8 cellular contexts compared by ENCODE assay signal in the genomic region with DNA sequence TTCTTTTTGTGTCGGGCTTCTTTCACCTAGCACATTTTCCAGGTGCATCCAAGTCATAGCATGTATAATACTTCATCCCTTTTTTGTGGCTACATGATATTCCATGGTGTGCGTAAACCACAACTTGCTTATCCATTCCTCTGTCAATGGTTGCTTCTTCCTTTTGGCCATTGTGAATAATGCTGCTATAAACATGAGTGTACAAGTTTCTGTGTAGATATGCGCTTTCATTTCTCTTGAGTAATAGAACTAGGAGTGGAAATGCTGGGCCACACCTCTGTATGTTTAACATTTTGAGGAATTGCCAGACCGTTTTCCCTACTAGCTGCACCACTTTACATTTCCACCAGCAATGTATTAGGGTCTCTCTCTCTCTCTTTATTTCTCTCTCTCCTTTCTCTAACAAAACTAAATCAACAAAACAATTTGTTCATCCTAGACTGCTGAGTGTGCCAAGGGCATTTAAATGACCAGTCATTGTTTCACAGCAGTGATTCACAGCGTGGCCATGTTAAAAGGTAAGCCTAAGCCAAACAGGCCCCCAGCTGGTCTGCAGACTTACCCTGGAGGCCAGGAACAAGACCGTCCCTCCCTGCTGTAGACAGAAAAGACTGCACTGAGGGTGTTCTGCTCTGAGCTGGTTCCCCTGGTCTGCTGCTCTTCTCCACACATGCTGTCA. TPM values are rescaled to one million over a fixed set of nuclear protein-coding genes. Genes with fewer than 3 reads are reported as not detected.
DNase-seq lines count a peak whose midpoint lies in the region; ATAC-seq and TF ChIP-seq lines count a peak whose summit lies in the region.
"Had no signal": no experiment of that assay in that cellular context is flagged by ENCODE, and none has a peak within 500 bp of the region (broad histone marks: within the 10 kb centered on the region; RNA-seq: fewer than 3 reads in every experiment).

No MANE protein-coding gene starts in this region.

- peaks cover 39% of the 10 kb centered on the region for H3K4me1 Mint-ChIP-seq in glutamatergic neuron (ENCODE audit: low read depth, unreplicated experiment)

- H3K27ac ChIP-seq in subcutaneous abdominal adipose tissue (ENCODE audit: low read depth, low read length): peak overlapping the region; percentile 56

- DNase-seq in HT1080 (ENCODE audit: low read depth) (peak; percentile 77), glutamatergic neuron (no peak), UCSD-AML1 (lab: John Stamatoyannopoulos, UW; ENCODE audit: unreplicated experiment) (no peak), DMS 273 (lab: John Stamatoyannopoulos, UW; ENCODE audit: unreplicated experiment) (no peak)

- no peaks in the 10 kb centered on the region for H3K9me3 Mint-ChIP-seq in glutamatergic neuron (ENCODE audit: unreplicated experiment)

- H3K36me3 ChIP-seq in subcutaneous abdominal adipose tissue (ENCODE audit: control insufficient read depth in 5 of 5, insufficient read depth in 5 of 5, low read length in 5 of 5): no peaks in the 10 kb centered on the region

- TF ChIP-seq CTCF in glutamatergic neuron (IDR thresholded peaks at IDR 0.05; ENCODE audit: partially characterized antibody, unreplicated experiment): no peak

- H3K27me3 Mint-ChIP-seq in glutamatergic neuron (ENCODE audit: unreplicated experiment): no peaks in the 10 kb centered on the region

- H3K36me3 Mint-ChIP-seq in glutamatergic neuron (ENCODE audit: unreplicated experiment): no peaks in the 10 kb centered on the region

- H3K4me3 ChIP-seq in subcutaneous abdominal adipose tissue (ENCODE audit: low read depth in 1 of 5, low read length in 5 of 5): no peak overlapping the region

- ATAC-seq in SK-N-SH treated with all-trans-retinoic acid at 6 μM for 48 hours: peak; percentile 12
- no peak for ATAC-seq in GM19035 (IDR thresholded peaks at IDR 0.05; ENCODE audit: unreplicated experiment)
- ATAC-seq: activated CD4-positive, CD25-positive, alpha-beta regulatory T cell treated with anti-CD3 and anti-CD28 coated beads, Interleukin-2, amount 50 U/mL, for 24 hours had no signal

- H3K9me3 ChIP-seq in subcutaneous abdominal adipose tissue (ENCODE audit: control insufficient read depth in 5 of 5, low read length in 5 of 5): no peaks in the 10 kb centered on the region

- H3K4me1 ChIP-seq in subcutaneous abdominal adipose tissue (ENCODE audit: control insufficient read depth in 5 of 5, insufficient read depth in 5 of 5, low read length in 5 of 5): peaks cover 2 to 47% (median 26%) of the 10 kb centered on the region in 5 donors

- peak overlapping the region; percentile 69 for H3K27ac Mint-ChIP-seq in glutamatergic neuron (ENCODE audit: unreplicated experiment)

- H3K27me3 ChIP-seq in subcutaneous abdominal adipose tissue (ENCODE audit: control insufficient read depth in 5 of 5, insufficient read depth in 4 of 5, low read length in 5 of 5): no peaks in the 10 kb centered on the region

- H3K9ac ChIP-seq in subcutaneous abdominal adipose tissue (ENCODE audit: low read length in 5 of 5): no peak overlapping the region

- no peak overlapping the region for H3K4me3 Mint-ChIP-seq in glutamatergic neuron (ENCODE audit: unreplicated experiment)

TF ChIP-seq in SK-N-SH treated with all-trans-retinoic acid at 6 μM for 48 hours, 23 proteins besides CTCF, POLR2A, EP300 and RAD21:
- TF ChIP-seq ZNF70 (CRISPR knock-in tag; IDR thresholded peaks at IDR 0.05): no peak
- TF ChIP-seq ZFP3 (CRISPR knock-in tag; IDR thresholded peaks at IDR 0.05): no peak
- TF ChIP-seq, protein P1, sequence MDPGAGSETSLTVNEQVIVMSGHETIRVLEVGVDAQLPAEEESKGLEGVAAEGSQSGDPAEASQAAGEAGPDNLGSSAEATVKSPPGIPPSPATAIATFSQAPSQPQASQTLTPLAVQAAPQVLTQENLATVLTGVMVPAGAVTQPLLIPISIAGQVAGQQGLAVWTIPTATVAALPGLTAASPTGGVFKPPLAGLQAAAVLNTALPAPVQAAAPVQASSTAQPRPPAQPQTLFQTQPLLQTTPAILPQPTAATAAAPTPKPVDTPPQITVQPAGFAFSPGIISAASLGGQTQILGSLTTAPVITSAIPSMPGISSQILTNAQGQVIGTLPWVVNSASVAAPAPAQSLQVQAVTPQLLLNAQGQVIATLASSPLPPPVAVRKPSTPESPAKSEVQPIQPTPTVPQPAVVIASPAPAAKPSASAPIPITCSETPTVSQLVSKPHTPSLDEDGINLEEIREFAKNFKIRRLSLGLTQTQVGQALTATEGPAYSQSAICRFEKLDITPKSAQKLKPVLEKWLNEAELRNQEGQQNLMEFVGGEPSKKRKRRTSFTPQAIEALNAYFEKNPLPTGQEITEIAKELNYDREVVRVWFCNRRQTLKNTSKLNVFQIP (CRISPR knock-in tag; IDR thresholded peaks at IDR 0.05; ENCODE audit: borderline replicate concordance, low read depth): no peak
- no peak for TF ChIP-seq OSR1 (CRISPR knock-in tag; IDR thresholded peaks at IDR 0.05)
- no peak for TF ChIP-seq CSDC2 (CRISPR knock-in tag; IDR thresholded peaks at IDR 0.05)
- no peak for TF ChIP-seq BACH2 (CRISPR knock-in tag; IDR thresholded peaks at IDR 0.05; ENCODE audit: borderline replicate concordance)
- TF ChIP-seq ESRRG (CRISPR knock-in tag; IDR thresholded peaks at IDR 0.05): no peak
- TF ChIP-seq GLIS3 (CRISPR knock-in tag; IDR thresholded peaks at IDR 0.05): no peak
- no peak for TF ChIP-seq ZNF565 (CRISPR knock-in tag; conservative IDR thresholded peaks at IDR 0.05; ENCODE audit: low read depth)
- no peak for TF ChIP-seq ZC3H10 (CRISPR knock-in tag; IDR thresholded peaks at IDR 0.05)
- TF ChIP-seq, protein P2, sequence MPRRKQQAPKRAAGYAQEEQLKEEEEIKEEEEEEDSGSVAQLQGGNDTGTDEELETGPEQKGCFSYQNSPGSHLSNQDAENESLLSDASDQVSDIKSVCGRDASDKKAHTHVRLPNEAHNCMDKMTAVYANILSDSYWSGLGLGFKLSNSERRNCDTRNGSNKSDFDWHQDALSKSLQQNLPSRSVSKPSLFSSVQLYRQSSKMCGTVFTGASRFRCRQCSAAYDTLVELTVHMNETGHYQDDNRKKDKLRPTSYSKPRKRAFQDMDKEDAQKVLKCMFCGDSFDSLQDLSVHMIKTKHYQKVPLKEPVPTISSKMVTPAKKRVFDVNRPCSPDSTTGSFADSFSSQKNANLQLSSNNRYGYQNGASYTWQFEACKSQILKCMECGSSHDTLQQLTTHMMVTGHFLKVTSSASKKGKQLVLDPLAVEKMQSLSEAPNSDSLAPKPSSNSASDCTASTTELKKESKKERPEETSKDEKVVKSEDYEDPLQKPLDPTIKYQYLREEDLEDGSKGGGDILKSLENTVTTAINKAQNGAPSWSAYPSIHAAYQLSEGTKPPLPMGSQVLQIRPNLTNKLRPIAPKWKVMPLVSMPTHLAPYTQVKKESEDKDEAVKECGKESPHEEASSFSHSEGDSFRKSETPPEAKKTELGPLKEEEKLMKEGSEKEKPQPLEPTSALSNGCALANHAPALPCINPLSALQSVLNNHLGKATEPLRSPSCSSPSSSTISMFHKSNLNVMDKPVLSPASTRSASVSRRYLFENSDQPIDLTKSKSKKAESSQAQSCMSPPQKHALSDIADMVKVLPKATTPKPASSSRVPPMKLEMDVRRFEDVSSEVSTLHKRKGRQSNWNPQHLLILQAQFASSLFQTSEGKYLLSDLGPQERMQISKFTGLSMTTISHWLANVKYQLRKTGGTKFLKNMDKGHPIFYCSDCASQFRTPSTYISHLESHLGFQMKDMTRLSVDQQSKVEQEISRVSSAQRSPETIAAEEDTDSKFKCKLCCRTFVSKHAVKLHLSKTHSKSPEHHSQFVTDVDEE (CRISPR knock-in tag; IDR thresholded peaks at IDR 0.05): no peak
TF ChIP-seq in SK-N-SH treated with all-trans-retinoic acid at 6 μM for 48 hours: peak in this region for 0.

RNA-seq across cellular contexts. Expression of a gene that starts 53.2 kb away (rescaled TPM):
- 5.4 and 5.7 TPM in 2 replicates for total RNA-seq in HT1080 (2014; rRNA removed; shearing (Covaris generic))
- polyA plus RNA-seq in HT1080 (2015; cell fraction: cytosol; rRNA removed): 3.1 and 4.7 TPM in 2 replicates
- polyA plus RNA-seq in HT1080 (2015; cell fraction: nucleus; rRNA removed): 12.8 and 15.5 TPM in 2 replicates
- 33.6 TPM for total RNA-seq in glutamatergic neuron (ENCODE audit: unreplicated experiment)
